ENCODE assay signal across 8 cellular contexts in the genomic region with DNA sequence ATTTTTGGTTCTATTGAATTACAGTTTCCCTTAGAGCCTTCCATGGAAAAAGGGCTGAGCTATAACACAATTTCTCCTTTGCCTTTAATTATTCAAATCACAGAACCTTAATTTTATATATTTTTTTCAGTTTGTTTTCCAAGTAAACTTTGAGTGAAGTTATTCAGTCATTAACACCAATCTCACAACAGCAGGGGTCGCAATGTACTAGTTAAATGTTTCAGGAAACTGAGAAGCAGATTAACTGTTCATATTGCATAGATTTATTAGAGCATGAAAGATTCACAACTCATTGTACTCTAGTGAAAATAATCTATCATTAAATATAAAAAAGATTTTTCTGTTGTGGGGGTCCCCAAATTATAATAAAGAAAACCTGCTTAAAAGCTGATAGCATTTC.
A peak's percentile ranks its signal among the peaks of the same experiment; 100 is the strongest.
DNase-seq lines count a peak whose midpoint lies in the region; ATAC-seq and TF ChIP-seq lines count a peak whose summit lies in the region.

No MANE protein-coding gene starts in this region.

- intact Hi-C loops in Panc1 (cut with micrococcal nuclease; ENCODE audit: unreplicated experiment) (no loop called here), uterus (cut with DNase I; ENCODE audit: low total_unique reads) (no loop called here)

- H3K9me3 ChIP-seq in Panc1 (ENCODE audit: control insufficient read depth, insufficient read depth, low read depth, low read length) (no peaks in the 10 kb centered on the region), uterus (no peaks in the 10 kb centered on the region)
- no peaks in the 10 kb centered on the region for H3K9me3 ChIP-seq in effector memory CD4-positive, alpha-beta T cell (ENCODE audit: control insufficient read depth, low read length)

- POLR2A ChIA-PET in Panc1 (lab: Charles Lee) = no interaction called here

- H3K4me3 ChIP-seq in AG09309 (ENCODE audit: control insufficient read depth, low read depth, low read length) (no peak overlapping the region), Panc1 (ENCODE audit: low read depth in 2 of 2, low read length in 2 of 2) (no peak overlapping the region), uterus (no peak overlapping the region)
- no peak overlapping the region for H3K4me3 ChIP-seq in effector memory CD4-positive, alpha-beta T cell (ENCODE audit: insufficient read depth, low read depth, low read length, poor library complexity, severe bottlenecking)

- H3K27ac ChIP-seq in Panc1 (ENCODE audit: low read length) = no peak overlapping the region
- H3K27ac ChIP-seq in uterus = no peak overlapping the region
- H3K27ac ChIP-seq in effector memory CD4-positive, alpha-beta T cell (ENCODE audit: insufficient read depth, low read length, poor library complexity, severe bottlenecking) = no peak overlapping the region

- DNase-seq in AG09309 (ENCODE audit: low read depth) (peak; percentile 46), Panc1 (ENCODE audit: low read depth, low spot score) (no peak), fibroblast of the conjunctiva (ENCODE audit: low read depth) (peak; percentile 50), uterus (peak; percentile 26 to 41)
- DNase-seq in effector memory CD4-positive, alpha-beta T cell = no peak
- no peak for DNase-seq in activated T-cell treated with anti-CD3 and anti-CD28 coated beads, Interleukin-2, amount 50 U/mL, for 1 hour
- DNase-seq in stimulated activated CD4-positive, alpha-beta T cell treated with anti-CD3 and anti-CD28 coated beads, Interleukin-1b, Interleukin-23, amount 100 ng/mL, for 48 hours = no peak

- H3K27me3 ChIP-seq in Panc1 (ENCODE audit: control insufficient read depth, insufficient read depth, low read length) (no peaks in the 10 kb centered on the region), uterus (no peaks in the 10 kb centered on the region)
- H3K27me3 ChIP-seq in effector memory CD4-positive, alpha-beta T cell (replicated peaks; ENCODE audit: control insufficient read depth, insufficient read depth, low read length, poor library complexity, severe bottlenecking) = no peaks in the 10 kb centered on the region

- CTCF ChIA-PET in Panc1 (lab: Charles Lee) = no interaction called here

- no peaks in the 10 kb centered on the region for H3K36me3 ChIP-seq in Panc1 (ENCODE audit: control insufficient read depth, insufficient read depth, low read length)
- H3K36me3 ChIP-seq in uterus = no peaks in the 10 kb centered on the region
- H3K36me3 ChIP-seq in effector memory CD4-positive, alpha-beta T cell (ENCODE audit: control insufficient read depth, insufficient read depth, low read length) = no peaks in the 10 kb centered on the region

- H3K4me1 ChIP-seq in Panc1 (ENCODE audit: control insufficient read depth, insufficient read depth, low read length) (no peaks in the 10 kb centered on the region), uterus (no peaks in the 10 kb centered on the region)
- no peaks in the 10 kb centered on the region for H3K4me1 ChIP-seq in effector memory CD4-positive, alpha-beta T cell (ENCODE audit: control insufficient read depth, insufficient read depth, low read length, poor library complexity, severe bottlenecking)

- TF ChIP-seq CTCF in AG09309 (IDR thresholded peaks at IDR 0.05; ENCODE audit: control insufficient read depth, insufficient read depth, low read depth, low read length, missing control alignments) = peak; percentile 43
- peak; percentile 53; the same call in 1 of the 2 replicates for TF ChIP-seq CTCF in Panc1 (IDR thresholded peaks at IDR 0.05)
- TF ChIP-seq CTCF in uterus (IDR thresholded peaks at IDR 0.05) = peak; percentile 34 to 58 (median 38)

- no TSS peak for BruUV-seq in Panc1 (replicated peaks; lab: Mats Ljungman, UMichigan)

- no peak for TF ChIP-seq POLR2A in uterus (IDR thresholded peaks at IDR 0.05)

- in situ Hi-C loops in Panc1 (cut with HindIII; ENCODE audit: low pct_unique_long_range_greater_than_20kb, low sequenced_read_pairs) = no loop called here

- ATAC-seq in GM18861 (IDR thresholded peaks at IDR 0.05; ENCODE audit: unreplicated experiment) (peak; percentile 48), Panc1 (no peak)

Comparison
In these comparisons a context has a peak if more than half of its experiments do, and no peak if none do; other contexts are left out.
1. DNase-seq: peak in AG09309 (single experiment), fibroblast of the conjunctiva (single experiment) and uterus (2 of 2); none in Panc1 (single experiment), effector memory CD4-positive, alpha-beta T cell (0 of 3), activated T-cell treated with anti-CD3 and anti-CD28 coated beads, Interleukin-2, amount 50 U/mL, for 1 hour (single experiment) and stimulated activated CD4-positive, alpha-beta T cell treated with anti-CD3 and anti-CD28 coated beads, Interleukin-1b, Interleukin-23, amount 100 ng/mL, for 48 hours (single experiment).
2. Peak in every context shown above with its lines, with median percentiles within 50 percentile points of each other: CTCF ChIP-seq.